26 cellular contexts compared by ENCODE assay signal in genomic region chr1:219244864-219245263, GRCh38.
"Had no signal": no experiment of that assay in that cellular context is flagged by ENCODE, and none has a peak within 500 bp of the region (broad histone marks: within the 10 kb centered on the region; RNA-seq: fewer than 3 reads in every experiment).

No MANE protein-coding gene starts in this region.

- H3K27me3 ChIP-seq: dorsolateral prefrontal cortex, esophagus squamous epithelium, gastrocnemius medialis, heart right ventricle, left lung had no signal

- H3K27me3 Mint-ChIP-seq: naive thymus-derived CD4-positive, alpha-beta T cell had no signal

- DNase-seq: dermis blood vessel endothelial cell; dorsolateral prefrontal cortex; effector CD4-positive, alpha-beta T cell; effector memory CD4-positive, alpha-beta T cell; erythroblast; esophagus squamous epithelium; foreskin fibroblast; foreskin melanocyte; gastrocnemius medialis; glutamatergic neuron; head of caudate nucleus; heart right ventricle; hippocampal formation; left cardiac atrium; left lung; left ventricle myocardium superior; lower lobe of right lung; mesendoderm; midbrain; naive thymus-derived CD4-positive, alpha-beta T cell had no signal

- H3K9me3 ChIP-seq: esophagus squamous epithelium, gastrocnemius medialis, heart right ventricle, left lung, lower lobe of right lung had no signal

- H3K27ac Mint-ChIP-seq: naive thymus-derived CD4-positive, alpha-beta T cell had no signal

- H3K27ac ChIP-seq: coronary artery, dorsolateral prefrontal cortex, epithelial cell of prostate, esophagus squamous epithelium, gastrocnemius medialis, heart right ventricle, left lung, lower lobe of right lung had no signal

- H3K4me1 ChIP-seq: esophagus squamous epithelium, gastrocnemius medialis, heart right ventricle, left lung, lower lobe of right lung had no signal

- H3K9me3 Mint-ChIP-seq: naive thymus-derived CD4-positive, alpha-beta T cell had no signal

- H3K36me3 ChIP-seq: esophagus squamous epithelium, gastrocnemius medialis, left lung, lower lobe of right lung had no signal

- H3K4me3 ChIP-seq: coronary artery, dorsolateral prefrontal cortex, esophagus squamous epithelium, gastrocnemius medialis, heart right ventricle, left lung, lower lobe of right lung had no signal

- H3K4me1 Mint-ChIP-seq: naive thymus-derived CD4-positive, alpha-beta T cell had no signal

- ATAC-seq: esophagus mucosa; gastrocnemius medialis; heart right ventricle; left cardiac atrium; left lung; left ventricle myocardium superior; lower lobe of right lung; naive thymus-derived CD4-positive, alpha-beta T cell had no signal

- FAIRE-seq: colon, islet of Langerhans, keratinocyte had no signal

- H3K4me3 Mint-ChIP-seq: naive thymus-derived CD4-positive, alpha-beta T cell had no signal
